Comparison of ENCODE assay signal across 8 cellular contexts in genomic region chr13:76822691-76823267, GRCh38.
A peak's percentile ranks its signal among the peaks of the same experiment; 100 is the strongest.
DNase-seq lines count a peak whose midpoint lies in the region; ATAC-seq and TF ChIP-seq lines count a peak whose summit lies in the region.

No MANE protein-coding gene starts in this region.

- no peaks in the 10 kb centered on the region for H3K9me3 ChIP-seq in A673 (ENCODE audit: low read depth, low read length, poor library complexity, severe bottlenecking)
- no peaks in the 10 kb centered on the region for H3K9me3 ChIP-seq in aorta (ENCODE audit: control insufficient read depth, low read length)

- DNase-seq in A673 (ENCODE audit: low spot score) (peak; percentile 38), LHCN-M2 (ENCODE audit: low read depth) (peak; percentile 82), cardiac fibroblast (ENCODE audit: low read depth in 2 of 2) (peak; percentile 77 to 78), sciatic nerve (ENCODE audit: low spot score) (no peak), aorta (no peak), NCI-H1930 (lab: John Stamatoyannopoulos, UW) (no peak)
- DNase-seq in effector CD4-positive, alpha-beta T cell = no peak

- TF ChIP-seq CTCF in A673 (conservative IDR thresholded peaks at IDR 0.05; ENCODE audit: low read depth, low read length) (peak; percentile 29; the same call in 1 of the 2 replicates), cardiac fibroblast (IDR thresholded peaks at IDR 0.05; ENCODE audit: low read depth, low read length) (peak; percentile 52)

- WGBS in aorta, 2 donors = 61 to 62% methylated on average over 2 of the region's 2 CpGs

- H3K4me1 ChIP-seq in A673 (ENCODE audit: insufficient read depth, low read length, poor library complexity, severe bottlenecking) = no peaks in the 10 kb centered on the region
- no peaks in the 10 kb centered on the region for H3K4me1 ChIP-seq in aorta (ENCODE audit: control insufficient read depth in 1 of 2, insufficient read depth in 2 of 2, low read length in 2 of 2)

- no TSS peak for BruUV-seq in A673 (replicated peaks; lab: Mats Ljungman, UMichigan)

- ATAC-seq in GM18861 (IDR thresholded peaks at IDR 0.05; ENCODE audit: unreplicated experiment) (peak; percentile 66), sciatic nerve (peak; percentile 1), aorta (ENCODE audit: low FRiP score) (no peak)

- H3K27me3 ChIP-seq in A673 (replicated peaks; ENCODE audit: insufficient read depth, low read depth, low read length, poor library complexity) (no peaks in the 10 kb centered on the region), aorta (ENCODE audit: control insufficient read depth in 1 of 2, insufficient read depth in 2 of 2, low read length in 1 of 2) (no peaks in the 10 kb centered on the region)

- intact Hi-C loops in A673 (cut with micrococcal nuclease; ENCODE audit: unreplicated experiment) = loop anchor here (5.0 kb wide), 1 partner anchor 80 kb away; no protein-coding TSS in a partner anchor
- intact Hi-C loops in sciatic nerve (cut with DNase I) = no loop called here
- intact Hi-C loops in aorta (cut with DNase I) = loop anchor here in 1 of 2 donors (10.0 kb wide), 1 partner anchor 172 kb away; the partner anchor contains the start of gene CLN5

- CTCF ChIA-PET in A673 (lab: Charles Lee) = interaction anchor here (0.6 kb wide), 1 partner anchor 56 kb away, joined by 8 read pairs; no protein-coding TSS in a partner anchor

- H3K36me3 ChIP-seq in A673 (ENCODE audit: insufficient read depth, low read length, poor library complexity, severe bottlenecking) (no peaks in the 10 kb centered on the region), aorta (ENCODE audit: control insufficient read depth in 1 of 2, insufficient read depth in 2 of 2, low read length in 1 of 2) (no peaks in the 10 kb centered on the region)

- H3K27ac ChIP-seq in A673 (ENCODE audit: low read depth, low read length, poor library complexity, severe bottlenecking) (no peak overlapping the region), aorta (ENCODE audit: low read depth in 1 of 2, low read length in 2 of 2) (no peak overlapping the region)

- no peak overlapping the region for H3K4me3 ChIP-seq in A673 (ENCODE audit: low read depth, low read length, poor library complexity, severe bottlenecking)
- no peak overlapping the region for H3K4me3 ChIP-seq in cardiac fibroblast (replicated peaks in 1 of 2; ENCODE audit: low read depth in 2 of 2, low read length in 2 of 2)
- no peak overlapping the region for H3K4me3 ChIP-seq in aorta (ENCODE audit: low read length in 2 of 2)

- POLR2A ChIA-PET in A673 (lab: Charles Lee; ENCODE audit: low non-redundant PET) = interaction anchor here (0.6 kb wide), 1 partner anchor 689 kb away, joined by 4 read pairs; no protein-coding TSS in a partner anchor

Comparison
In these comparisons a context has a peak if more than half of its experiments do, and no peak if none do; other contexts are left out.
1. DNase-seq: peak in A673 (single experiment), LHCN-M2 (single experiment) and cardiac fibroblast (2 of 2); none in sciatic nerve (single experiment), effector CD4-positive, alpha-beta T cell (single experiment), aorta (0 of 2) and NCI-H1930 (0 of 2).